ENCODE assay signal across 8 cellular contexts in the genomic region with DNA sequence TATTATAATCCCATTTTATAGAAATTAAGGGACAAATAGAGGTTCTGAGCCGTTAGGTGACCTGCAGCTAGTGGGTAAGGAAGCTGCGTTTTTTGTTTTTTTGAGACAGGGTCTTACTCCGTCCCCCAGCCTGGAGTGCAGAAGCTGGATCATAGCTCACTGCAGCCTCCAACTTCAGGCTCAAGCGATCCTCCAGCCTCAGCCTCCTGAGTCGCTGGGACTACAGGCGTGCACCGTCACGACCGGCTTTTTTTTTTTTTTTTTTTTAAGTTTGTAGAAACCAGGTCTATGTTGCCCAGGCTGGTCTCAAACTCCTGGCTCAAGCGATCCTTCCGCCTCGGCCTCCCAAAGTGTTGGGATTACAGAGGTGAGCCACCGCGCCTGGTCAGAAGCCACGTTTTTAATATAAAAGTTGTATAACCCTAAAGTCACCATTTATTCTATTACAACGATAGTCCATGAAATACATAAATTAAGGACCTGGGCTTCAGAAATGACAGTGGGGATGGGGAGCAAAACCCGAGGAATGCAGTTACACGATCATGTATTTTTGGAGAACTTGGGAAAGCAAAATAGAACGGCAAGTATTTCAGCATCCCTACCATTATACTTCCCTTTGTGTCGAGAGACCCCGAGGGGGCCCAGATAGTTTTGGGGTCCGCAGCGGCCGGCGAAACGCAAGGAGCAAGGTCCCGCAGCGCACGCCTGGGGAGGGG.
DNase-seq lines count a peak whose midpoint lies in the region; ATAC-seq and TF ChIP-seq lines count a peak whose summit lies in the region.

No MANE protein-coding gene starts in this region.

- CTCF ChIA-PET in HEK293T (lab: Yijun Ruan, JAX): interaction anchor here (0.6 to 3.4 kb wide), 5 partner anchors 10 to 115 kb away, joined by 3 to 27 read pairs (median 3); no protein-coding TSS in a partner anchor

- H3K36me3 ChIP-seq in iPS-18a (ENCODE audit: control insufficient read depth, low read depth, low read length) (peaks cover 37% of the 10 kb centered on the region), subcutaneous abdominal adipose tissue (ENCODE audit: control insufficient read depth in 5 of 5, insufficient read depth in 5 of 5, low read length in 5 of 5) (peaks cover 7 to 25% (median 15%) of the 10 kb centered on the region in 5 donors)

- H3K4me3 ChIP-seq in WI38 (ENCODE audit: low read depth, low read length): peak overlapping the region; percentile 95
- H3K4me3 ChIP-seq in iPS-18a (ENCODE audit: low read length): peak overlapping the region; percentile 84
- peak overlapping the region; percentile 77 to 98 (median 98) for H3K4me3 ChIP-seq in subcutaneous abdominal adipose tissue (ENCODE audit: low read depth in 1 of 5, low read length in 5 of 5)

- H3K9me3 ChIP-seq in iPS-18a (ENCODE audit: control insufficient read depth, low read depth, low read length) (no peaks in the 10 kb centered on the region), subcutaneous abdominal adipose tissue (ENCODE audit: control insufficient read depth in 5 of 5, low read length in 5 of 5) (no peaks in the 10 kb centered on the region)

- H3K27me3 ChIP-seq in iPS-18a (ENCODE audit: control insufficient read depth, insufficient read depth, low read length): peaks cover under 1% of the 10 kb centered on the region
- H3K27me3 ChIP-seq in subcutaneous abdominal adipose tissue (ENCODE audit: control insufficient read depth in 5 of 5, insufficient read depth in 4 of 5, low read length in 5 of 5): peaks cover 0 to 5% (median 0%) of the 10 kb centered on the region in 5 donors

- POLR2A ChIA-PET in HEK293T (lab: Yijun Ruan, JAX): interaction anchor here (2.6 kb wide), 1 partner anchor 11 kb away, joined by 17 read pairs; no protein-coding TSS in a partner anchor

- DNase-seq in NCI-H748 treated with DMSO at 0.1 percent for 48 hours (lab: John Stamatoyannopoulos, UW): peak; percentile 17
- no peak for DNase-seq in NCI-H748 (lab: John Stamatoyannopoulos, UW; ENCODE audit: unreplicated experiment)
- no peak for DNase-seq in NCI-H1436 (lab: John Stamatoyannopoulos, UW)
- no peak for DNase-seq in HEK293T (ENCODE audit: extremely low spot score)

- TF ChIP-seq CTCF in WI38 (IDR thresholded peaks at IDR 0.05; ENCODE audit: low read depth, low read length): no peak

- H3K4me1 ChIP-seq in iPS-18a (ENCODE audit: control insufficient read depth, low read depth, low read length): peaks cover 3% of the 10 kb centered on the region
- H3K4me1 ChIP-seq in subcutaneous abdominal adipose tissue (ENCODE audit: control insufficient read depth in 5 of 5, insufficient read depth in 5 of 5, low read length in 5 of 5): peaks cover 0 to 20% (median 19%) of the 10 kb centered on the region in 5 donors

- H3K9ac ChIP-seq in iPS-18a (ENCODE audit: low read length) (peak overlapping the region; percentile 82), subcutaneous abdominal adipose tissue (ENCODE audit: low read length in 5 of 5) (peak overlapping the region; percentile 78 to 94 (median 93))

- no peak for ATAC-seq in activated CD4-positive, CD25-positive, alpha-beta regulatory T cell treated with anti-CD3 and anti-CD28 coated beads, Interleukin-2, amount 50 U/mL, for 24 hours

- peak overlapping the region; percentile 24 for H3K27ac ChIP-seq in iPS-18a (ENCODE audit: low read length)
- peak overlapping the region; percentile 21 for H3K27ac ChIP-seq in subcutaneous abdominal adipose tissue (ENCODE audit: low read depth, low read length)

TF ChIP-seq in HEK293T, 16 proteins besides CTCF, POLR2A, EP300 and RAD21:
- TF ChIP-seq TARDBP (IDR thresholded peaks at IDR 0.05) (no peak), SP1 (IDR thresholded peaks at IDR 0.05) (no peak), BHLHE40 (IDR thresholded peaks at IDR 0.05; ENCODE audit: borderline replicate concordance) (no peak), FOXM1 (IDR thresholded peaks at IDR 0.05; ENCODE audit: borderline replicate concordance) (no peak), L3MBTL2 (conservative IDR thresholded peaks at IDR 0.05) (no peak), ARNT (IDR thresholded peaks at IDR 0.05) (no peak)
